ENCODE assay signal across 15 cellular contexts in the genomic region with DNA sequence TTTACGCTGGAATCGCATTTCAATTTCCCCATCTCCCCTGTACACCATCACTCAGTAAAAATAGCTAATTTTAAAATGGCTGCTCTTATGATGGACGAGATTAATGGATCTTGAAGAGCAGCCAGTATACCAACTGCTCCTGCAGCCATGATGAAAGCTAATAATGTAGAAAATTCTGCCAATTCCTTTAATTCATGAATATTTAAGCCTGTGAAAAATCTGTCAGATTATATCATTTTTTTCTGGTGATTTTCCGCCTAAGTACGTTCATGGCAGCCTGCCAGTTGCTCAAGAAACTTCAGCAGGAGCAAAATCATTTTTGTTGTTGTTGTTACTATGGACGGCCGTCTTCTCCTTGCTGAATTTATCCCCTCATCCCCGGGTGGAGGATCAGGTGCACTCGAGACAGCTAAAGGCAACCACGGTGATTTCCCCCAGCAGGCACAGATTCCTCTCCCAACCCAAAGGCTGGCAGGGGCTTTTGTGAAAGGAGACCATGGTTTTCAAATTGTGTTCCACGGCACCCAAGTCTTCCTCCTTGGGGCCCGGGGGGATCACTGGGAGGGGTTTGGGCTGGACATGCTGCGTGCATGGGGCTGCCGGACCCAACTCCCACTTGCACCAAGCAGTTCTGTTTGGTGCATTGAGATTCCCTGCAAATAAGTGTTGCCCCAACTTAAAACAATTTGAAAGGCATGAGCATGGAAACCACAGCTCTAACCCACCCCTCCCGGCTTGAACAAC.
A peak's percentile ranks its signal among the peaks of the same experiment; 100 is the strongest.
DNase-seq lines count a peak whose midpoint lies in the region; ATAC-seq and TF ChIP-seq lines count a peak whose summit lies in the region.
"Had no signal": no experiment of that assay in that cellular context is flagged by ENCODE, and none has a peak within 500 bp of the region (broad histone marks: within the 10 kb centered on the region; RNA-seq: fewer than 3 reads in every experiment).

No MANE protein-coding gene starts in this region.

- peaks cover 32% of the 10 kb centered on the region for H3K4me1 ChIP-seq in RWPE2 (ENCODE audit: insufficient read depth, poor library complexity, severe bottlenecking)

- DNase-seq in CD14-positive monocyte (ENCODE audit: low spot score): no peak
- no peak for DNase-seq in RWPE2 (ENCODE audit: low spot score)
- no peak for DNase-seq in epithelial cell of prostate (ENCODE audit: low read depth, low spot score)
- peak; percentile 89 for DNase-seq in retinal pigment epithelial cell (ENCODE audit: low read depth)
- DNase-seq in NCI-H2107 (lab: John Stamatoyannopoulos, UW): no peak
- DNase-seq in NCI-H1930 (lab: John Stamatoyannopoulos, UW): no peak
- no peak for DNase-seq in cardiac septum (ENCODE audit: low spot score)
- DNase-seq in hypothalamus (lab: John Stamatoyannopoulos, UW): no peak
- DNase-seq: activated CD4-positive, alpha-beta T cell treated with anti-CD3 and anti-CD28 coated beads for 1 hour; HFFc6; NCI-H510A; SHP77 treated with DMSO at 0.1 percent for 48 hours had no signal

- H3K27ac ChIP-seq in RWPE2 (ENCODE audit: poor library complexity, severe bottlenecking) (peak overlapping the region; percentile 94), epithelial cell of prostate (peak overlapping the region; percentile 71)

- ATAC-seq in RWPE2 (ENCODE audit: low read depth): no peak

- H3K4me3 Mint-ChIP-seq in CD14-positive monocyte: peak overlapping the region; percentile 70 to 79
- H3K4me3 Mint-ChIP-seq: HFFc6 had no signal

- peaks cover 4 to 20% (median 8%) of the 10 kb centered on the region in 3 donors for H3K27me3 Mint-ChIP-seq in CD14-positive monocyte (ENCODE audit: low read depth in 3 of 3)

- H3K9me3 Mint-ChIP-seq in CD14-positive monocyte: peaks cover 0 to 5% (median 2%) of the 10 kb centered on the region in 7 donors
- H3K9me3 Mint-ChIP-seq: HFFc6 had no signal

- no peaks in the 10 kb centered on the region for H3K27me3 ChIP-seq in RWPE2 (ENCODE audit: insufficient read depth, poor library complexity, severe bottlenecking)

- H3K36me3 Mint-ChIP-seq in CD14-positive monocyte: peaks cover 9 to 27% of the 10 kb centered on the region in 2 donors

- no peaks in the 10 kb centered on the region for H3K36me3 ChIP-seq in RWPE2 (ENCODE audit: low read depth)
- H3K36me3 ChIP-seq: heart right ventricle had no signal

- peak overlapping the region; percentile 94 to 99 (median 95) for H3K27ac Mint-ChIP-seq in CD14-positive monocyte
- H3K27ac Mint-ChIP-seq: HFFc6 had no signal

- TF ChIP-seq CTCF in CD14-positive monocyte (IDR thresholded peaks at IDR 0.05): no peak
- no peak for TF ChIP-seq CTCF in RWPE2 (IDR thresholded peaks at IDR 0.05; ENCODE audit: poor library complexity, severe bottlenecking)
- no peak for TF ChIP-seq CTCF in retinal pigment epithelial cell (conservative IDR thresholded peaks at IDR 0.05; ENCODE audit: low read depth, low read length)

- H3K4me1 Mint-ChIP-seq in CD14-positive monocyte: peaks cover 58% of the 10 kb centered on the region

- intact Hi-C loops in CD14-positive monocyte (cut with micrococcal nuclease) (loop anchor here in 1 of 2 donors (5.0 kb wide), 1 partner anchor 39 kb away; no protein-coding TSS in a partner anchor), cardiac septum (cut with DNase I) (loop anchor here (5.0 to 10.0 kb wide), 2 partner anchors 206 to 379 kb away; partner anchors contain the start of gene TLE3)

- H3K4me3 ChIP-seq in RWPE2 (ENCODE audit: severe bottlenecking): no peak overlapping the region
- no peak overlapping the region for H3K4me3 ChIP-seq in retinal pigment epithelial cell (ENCODE audit: low read length)
- H3K4me3 ChIP-seq: mucosa of descending colon, smooth muscle cell had no signal

- no peaks in the 10 kb centered on the region for H3K9me3 ChIP-seq in RWPE2 (ENCODE audit: severe bottlenecking)
- H3K9me3 ChIP-seq: heart right ventricle, mucosa of descending colon had no signal
